In genomic region chr2:33034784-33035183, GRCh38 we compare ENCODE assay signal across 9 cellular contexts.
A peak's percentile ranks its signal among the peaks of the same experiment; 100 is the strongest.
DNase-seq lines count a peak whose midpoint lies in the region; ATAC-seq and TF ChIP-seq lines count a peak whose summit lies in the region.
"Had no signal": no experiment of that assay in that cellular context is flagged by ENCODE, and none has a peak within 500 bp of the region (broad histone marks: within the 10 kb centered on the region; RNA-seq: fewer than 3 reads in every experiment).

No MANE protein-coding gene starts in this region.

- no peak for ATAC-seq in RWPE2 (ENCODE audit: low read depth)
- ATAC-seq in gastrocnemius medialis, result peak; percentile 18 to 40
- no peak for ATAC-seq in naive thymus-derived CD8-positive, alpha-beta T cell
- ATAC-seq in HG02981 (IDR thresholded peaks at IDR 0.05; ENCODE audit: unreplicated experiment), result no peak
- no peak for ATAC-seq in left lung

- POLR2A ChIA-PET in naive thymus-derived CD8-positive, alpha-beta T cell (lab: Charles Lee), result no interaction called here

- H3K4me1 ChIP-seq in RWPE2 (ENCODE audit: insufficient read depth, poor library complexity, severe bottlenecking) (peaks cover 6% of the 10 kb centered on the region), gastrocnemius medialis (peaks cover 2 to 4% of the 10 kb centered on the region in 2 donors), left lung (no peaks in the 10 kb centered on the region)

- H3K27ac ChIP-seq in RWPE2 (ENCODE audit: poor library complexity, severe bottlenecking), result no peak overlapping the region
- H3K27ac ChIP-seq in gastrocnemius medialis, result no peak overlapping the region
- H3K27ac ChIP-seq in left lung, result no peak overlapping the region

- no peak overlapping the region for H3K4me3 Mint-ChIP-seq in naive thymus-derived CD8-positive, alpha-beta T cell

- no peaks in the 10 kb centered on the region for H3K9me3 Mint-ChIP-seq in naive thymus-derived CD8-positive, alpha-beta T cell

- H3K36me3 Mint-ChIP-seq in naive thymus-derived CD8-positive, alpha-beta T cell, result no peaks in the 10 kb centered on the region

- peaks cover 0 to 21% (median 6%) of the 10 kb centered on the region in 5 donors for H3K27me3 Mint-ChIP-seq in naive thymus-derived CD8-positive, alpha-beta T cell

- no peak for TF ChIP-seq POLR2A in gastrocnemius medialis (IDR thresholded peaks at IDR 0.05)

- H3K36me3 ChIP-seq in RWPE2 (ENCODE audit: low read depth) (no peaks in the 10 kb centered on the region), gastrocnemius medialis (no peaks in the 10 kb centered on the region), left lung (no peaks in the 10 kb centered on the region)

- H3K4me3 ChIP-seq in RWPE2 (ENCODE audit: severe bottlenecking) (no peak overlapping the region), foreskin fibroblast (ENCODE audit: low read depth in 1 of 2, low read length in 2 of 2) (peak overlapping the region in 1 of 2 donors; percentile 45), gastrocnemius medialis (peak overlapping the region in 3 of 4 donors; percentile 11 to 24 (median 24)), left lung (no peak overlapping the region)

- no peak overlapping the region for H3K27ac Mint-ChIP-seq in naive thymus-derived CD8-positive, alpha-beta T cell

- intact Hi-C loops in gastrocnemius medialis (cut with DNase I; ENCODE audit: low total_unique reads) (loop anchor here (2.0 to 10.0 kb wide), 5 partner anchors 236 to 548 kb away; no protein-coding TSS in a partner anchor), left lung (cut with DNase I) (no loop called here)

- in situ Hi-C loops in GM13977 (cut with MboI; ENCODE audit: low pct_unique_long_range_greater_than_20kb, low sequenced_read_pairs, unreplicated experiment), result loop anchor here (25.0 kb wide), 1 partner anchor 472 kb away; no protein-coding TSS in a partner anchor
- in situ Hi-C loops in gastrocnemius medialis (cut with MboI; ENCODE audit: low sequenced_read_pairs in 4 of 4), result loop anchor here in 3 of 4 donors (5.0 to 25.0 kb wide), 7 partner anchors 50 to 553 kb away; partner anchors contain the start of genes FAM98A (in 3 of the 3) and LTBP1 (in 1 of the 3)

- TF ChIP-seq CTCF in GM13977 (IDR thresholded peaks at IDR 0.05; ENCODE audit: extremely low read depth, insufficient read depth, missing control alignments), result peak; percentile 27
- peak; percentile 74 for TF ChIP-seq CTCF in RWPE2 (IDR thresholded peaks at IDR 0.05; ENCODE audit: poor library complexity, severe bottlenecking)
- TF ChIP-seq CTCF in foreskin fibroblast (IDR thresholded peaks at IDR 0.05; ENCODE audit: low read depth, low read length), result peak; percentile 43
- TF ChIP-seq CTCF in gastrocnemius medialis (IDR thresholded peaks at IDR 0.05 in 4 of 5, conservative IDR thresholded peaks at IDR 0.05 in 1 of 5), result peak; percentile 28 to 49 (median 45)
- TF ChIP-seq CTCF in left lung (IDR thresholded peaks at IDR 0.05), result peak in 1 of 2 donors; percentile 18

- H3K9me3 ChIP-seq in RWPE2 (ENCODE audit: severe bottlenecking), result no peaks in the 10 kb centered on the region
- no peaks in the 10 kb centered on the region for H3K9me3 ChIP-seq in gastrocnemius medialis
- no peaks in the 10 kb centered on the region for H3K9me3 ChIP-seq in left lung

- no peak for DNase-seq in GM13977 (ENCODE audit: low spot score)
- no peak for DNase-seq in RWPE2 (ENCODE audit: low spot score)
- DNase-seq in foreskin fibroblast, result peak; percentile 32 to 81
- DNase-seq in gastrocnemius medialis, result no peak
- no peak for DNase-seq in naive thymus-derived CD8-positive, alpha-beta T cell
- DNase-seq in mesenteric fat pad (ENCODE audit: low spot score), result no peak
- no peak for DNase-seq in left lung
- DNase-seq: NCI-H226 had no signal

- H3K4me1 Mint-ChIP-seq in naive thymus-derived CD8-positive, alpha-beta T cell, result no peaks in the 10 kb centered on the region

- no peaks in the 10 kb centered on the region for H3K27me3 ChIP-seq in RWPE2 (ENCODE audit: insufficient read depth, poor library complexity, severe bottlenecking)
- no peaks in the 10 kb centered on the region for H3K27me3 ChIP-seq in gastrocnemius medialis
- no peaks in the 10 kb centered on the region for H3K27me3 ChIP-seq in left lung

Comparison
In these comparisons a context has a peak if more than half of its experiments do, and no peak if none do; other contexts are left out.
1. DNase-seq: peak in foreskin fibroblast (2 of 2); none in GM13977 (single experiment), RWPE2 (single experiment), gastrocnemius medialis (0 of 2), naive thymus-derived CD8-positive, alpha-beta T cell (0 of 10), mesenteric fat pad (single experiment) and left lung (0 of 2).
2. ATAC-seq: peak in gastrocnemius medialis (2 of 2); none in RWPE2 (single experiment), naive thymus-derived CD8-positive, alpha-beta T cell (0 of 2), HG02981 (single experiment) and left lung (single experiment).
3. H3K4me3 ChIP-seq: peak in gastrocnemius medialis (3 of 4); none in RWPE2 (single experiment) and left lung (0 of 2).